In genomic region chr1:97925982-97926708, GRCh38 we compare ENCODE assay signal across 20 cellular contexts.
"Had no signal": no experiment of that assay in that cellular context is flagged by ENCODE, and none has a peak within 500 bp of the region (broad histone marks: within the 10 kb centered on the region; RNA-seq: fewer than 3 reads in every experiment).

No MANE protein-coding gene starts in this region.

- H3K4me1 ChIP-seq: psoas muscle had no signal

- H3K27me3 ChIP-seq: brain microvascular endothelial cell, upper lobe of left lung had no signal

- H3K4me3 Mint-ChIP-seq: activated naive CD8-positive, alpha-beta T cell treated with anti-CD3 and anti-CD28 coated beads, Interleukin-2, amount 50 U/mL, for 24 hours; activated T-helper 1 cell treated with anti-CD3 and anti-CD28 coated beads, Interleukin-12 subunit alpha, Interleukin-12 subunit beta, Interleukin-2, Interleukin-4 antibody, amounts not matched to agents 30 ng/mL and 10 ng/mL and 1 ng/mL, durations not matched to agents 14 hours and 24 hours and 36 hours; T-helper 2 cell treated with Interferon-gamma antibody and Interleukin-4, amounts not matched to agents 5 μg/mL and 100 μg/mL, for 36 hours had no signal

- H3K9me3 ChIP-seq: left ventricle myocardium inferior, psoas muscle, thoracic aorta, upper lobe of left lung had no signal

- FAIRE-seq: TTC549 had no signal

- DNase-seq: activated CD4-positive, alpha-beta T cell treated with anti-CD3 and anti-CD28 coated beads for 48 hours; activated naive CD8-positive, alpha-beta T cell treated with anti-CD3 and anti-CD28 coated beads, Interleukin-2, amount 50 U/mL, for 24 hours; anterior cingulate cortex; brain microvascular endothelial cell; erythroblast; foreskin melanocyte; left ventricle myocardium inferior; mammary epithelial cell; midbrain; psoas muscle; right cardiac atrium; stimulated activated CD4-positive, alpha-beta T cell treated with anti-CD3 and anti-CD28 coated beads, Interleukin-15, amount 100 ng/mL, for 24 hours; stimulated activated CD4-positive, alpha-beta T cell treated with anti-CD3 and anti-CD28 coated beads, Interleukin-2, amount 100 ng/mL, for 48 hours; upper lobe of left lung had no signal

- H3K36me3 ChIP-seq: brain microvascular endothelial cell, left ventricle myocardium inferior, thoracic aorta, upper lobe of left lung had no signal

- H3K27me3 Mint-ChIP-seq: activated naive CD8-positive, alpha-beta T cell treated with anti-CD3 and anti-CD28 coated beads, Interleukin-2, amount 50 U/mL, for 24 hours had no signal

- H3K4me3 ChIP-seq: coronary artery, left ventricle myocardium inferior, psoas muscle, skin epidermis, thoracic aorta, upper lobe of left lung had no signal

- H3K9me3 Mint-ChIP-seq: activated naive CD8-positive, alpha-beta T cell treated with anti-CD3 and anti-CD28 coated beads, Interleukin-2, amount 50 U/mL, for 24 hours; activated T-helper 1 cell treated with anti-CD3 and anti-CD28 coated beads, Interleukin-12 subunit alpha, Interleukin-12 subunit beta, Interleukin-2, Interleukin-4 antibody, amounts not matched to agents 30 ng/mL and 10 ng/mL and 1 ng/mL, durations not matched to agents 14 hours and 24 hours and 36 hours had no signal

- ATAC-seq: activated naive CD8-positive, alpha-beta T cell treated with anti-CD3 and anti-CD28 coated beads, Interleukin-2, amount 50 U/mL, for 24 hours; psoas muscle; right cardiac atrium had no signal

- H3K27ac ChIP-seq: brain microvascular endothelial cell, coronary artery, left ventricle myocardium inferior, psoas muscle, skin epidermis, thoracic aorta, upper lobe of left lung had no signal

- H3K27ac Mint-ChIP-seq: activated naive CD8-positive, alpha-beta T cell treated with anti-CD3 and anti-CD28 coated beads, Interleukin-2, amount 50 U/mL, for 24 hours; activated T-helper 1 cell treated with anti-CD3 and anti-CD28 coated beads, Interleukin-12 subunit alpha, Interleukin-12 subunit beta, Interleukin-2, Interleukin-4 antibody, amounts not matched to agents 30 ng/mL and 10 ng/mL and 1 ng/mL, durations not matched to agents 14 hours and 24 hours and 36 hours; T-helper 2 cell treated with Interferon-gamma antibody and Interleukin-4, amounts not matched to agents 5 μg/mL and 100 μg/mL, for 36 hours had no signal
